Comparison of ENCODE assay signal across 8 cellular contexts in genomic region chrX:63686878-63687714, GRCh38.
A peak's percentile ranks its signal among the peaks of the same experiment; 100 is the strongest.
DNase-seq lines count a peak whose midpoint lies in the region; ATAC-seq, FAIRE-seq and TF ChIP-seq lines count a peak whose summit lies in the region.

No MANE protein-coding gene starts in this region.

- peak; percentile 5 for DNase-seq in NCI-H1694 treated with DMSO at 0.1 percent for 48 hours (lab: John Stamatoyannopoulos, UW)
- DNase-seq in NCI-H1694 (lab: John Stamatoyannopoulos, UW) = no peak
- DNase-seq in LNCaP clone FGC (ENCODE audit: low read depth) = no peak
- peak; percentile 67 for DNase-seq in fibroblast of the aortic adventitia (ENCODE audit: low read depth)
- DNase-seq in renal cortical epithelial cell (ENCODE audit: low read depth) = peak; percentile 15
- DNase-seq in stimulated activated CD4-positive, alpha-beta T cell treated with anti-CD3 and anti-CD28 coated beads, Interleukin-1b, Interleukin-23, amount 100 ng/mL, for 48 hours = no peak

- H3K4me3 ChIP-seq in LNCaP clone FGC (ENCODE audit: low read depth, low read length) (no peak overlapping the region), fibroblast of the aortic adventitia (ENCODE audit: low read depth, low read length) (no peak overlapping the region)

- peak; percentile 62 for ATAC-seq in GM21515 (IDR thresholded peaks at IDR 0.05; ENCODE audit: unreplicated experiment)

- TF ChIP-seq CTCF in LNCaP clone FGC (IDR thresholded peaks at IDR 0.05; ENCODE audit: control insufficient read depth, extremely low read depth, insufficient read depth) (peak; percentile 61), fibroblast of the aortic adventitia (IDR thresholded peaks at IDR 0.05; ENCODE audit: insufficient read depth, low read length) (peak; percentile 84)

- FAIRE-seq in TTC549 (lab: Jason Lieb, UNC) = peak; percentile 33

Comparison
In these comparisons a context has a peak if more than half of its experiments do, and no peak if none do; other contexts are left out.
1. DNase-seq: peak in NCI-H1694 treated with DMSO at 0.1 percent for 48 hours (single experiment), fibroblast of the aortic adventitia (single experiment) and renal cortical epithelial cell (single experiment); none in NCI-H1694 (single experiment), LNCaP clone FGC (single experiment) and stimulated activated CD4-positive, alpha-beta T cell treated with anti-CD3 and anti-CD28 coated beads, Interleukin-1b, Interleukin-23, amount 100 ng/mL, for 48 hours (single experiment).